1 cellular context compared by ENCODE assay signal in the genomic region with DNA sequence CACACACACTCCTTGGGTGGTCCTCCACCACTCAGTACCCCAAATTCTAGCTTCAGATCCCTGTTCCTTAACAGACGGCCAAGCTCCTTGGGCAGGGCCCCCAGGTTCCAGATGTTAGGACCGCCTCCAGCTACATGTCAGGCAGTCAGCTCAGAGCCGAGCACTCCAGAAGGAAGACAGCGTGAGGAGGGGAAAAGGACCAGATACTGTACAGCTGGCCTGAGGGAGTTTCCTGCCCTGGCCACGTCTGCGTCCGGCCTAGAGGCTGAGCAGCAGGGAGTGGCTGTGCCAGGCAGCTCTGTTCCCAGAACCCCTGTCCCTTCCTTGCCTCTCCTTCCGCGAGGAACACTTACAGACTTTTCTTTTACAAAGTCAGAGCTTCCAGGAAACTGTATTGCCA.
TF ChIP-seq lines count a peak whose summit lies in the region.

No MANE protein-coding gene starts in this region.

TF ChIP-seq in WTC11, 78 proteins besides CTCF, POLR2A, EP300 and RAD21 (continued from another document):
- TF ChIP-seq, protein P1, sequence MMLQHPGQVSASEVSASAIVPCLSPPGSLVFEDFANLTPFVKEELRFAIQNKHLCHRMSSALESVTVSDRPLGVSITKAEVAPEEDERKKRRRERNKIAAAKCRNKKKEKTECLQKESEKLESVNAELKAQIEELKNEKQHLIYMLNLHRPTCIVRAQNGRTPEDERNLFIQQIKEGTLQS (CRISPR knock-in tag; conservative IDR thresholded peaks at IDR 0.05), result no peak
- TF ChIP-seq ETV6 (CRISPR knock-in tag; IDR thresholded peaks at IDR 0.05), result no peak
- TF ChIP-seq ZNF423 (CRISPR knock-in tag; IDR thresholded peaks at IDR 0.05), result no peak
